Comparison of ENCODE assay signal across 19 cellular contexts in the genomic region with DNA sequence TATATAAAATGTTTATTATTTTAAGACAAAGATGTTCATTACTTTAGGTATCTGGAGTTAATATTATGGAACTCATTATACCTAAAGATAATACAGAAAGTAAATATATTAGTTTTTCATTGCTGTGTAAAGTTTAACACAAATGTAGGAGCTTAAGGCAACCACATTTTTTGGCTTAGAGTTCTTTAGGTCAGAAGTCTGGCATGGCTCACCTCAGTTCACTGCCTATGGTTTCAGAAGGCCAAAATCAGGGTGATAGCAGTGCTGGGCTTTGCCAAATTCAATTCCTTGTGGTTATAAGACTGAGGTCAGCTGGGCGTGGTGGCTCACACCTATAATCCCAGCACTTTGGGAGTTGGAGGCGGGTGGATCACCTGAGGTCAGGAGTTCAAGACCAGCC. TPM values are rescaled to one million over a fixed set of nuclear protein-coding genes. Genes with fewer than 3 reads are reported as not detected.
DNase-seq lines count a peak whose midpoint lies in the region; ATAC-seq, FAIRE-seq and TF ChIP-seq lines count a peak whose summit lies in the region.
"Had no signal": no experiment of that assay in that cellular context is flagged by ENCODE, and none has a peak within 500 bp of the region (broad histone marks: within the 10 kb centered on the region; RNA-seq: fewer than 3 reads in every experiment).

No MANE protein-coding gene starts in this region.

- ATAC-seq in GM18511 (IDR thresholded peaks at IDR 0.05; ENCODE audit: unreplicated experiment) (peak; percentile 28), RWPE2 (ENCODE audit: low read depth) (0 out of 3 replicates have a peak, but pooled peaks have one; percentile 23)
- ATAC-seq: CD8-positive, alpha-beta T cell; GM23338 had no signal

- H3K4me3 ChIP-seq in LNCaP clone FGC (ENCODE audit: low read depth, low read length) (no peak overlapping the region), RWPE2 (ENCODE audit: severe bottlenecking) (no peak overlapping the region)
- H3K4me3 ChIP-seq: BLaER1 treated with 17β-estradiol and CSF1 and Interleukin-3, amounts not matched to agents 10 nM and 100 nM; GM23338; K562 had no signal

- H3K27me3 ChIP-seq in RWPE2 (ENCODE audit: insufficient read depth, poor library complexity, severe bottlenecking): no peaks in the 10 kb centered on the region
- H3K27me3 ChIP-seq: BLaER1 treated with 17β-estradiol and CSF1 and Interleukin-3, amounts not matched to agents 10 nM and 100 nM had no signal

- H3K4me1 ChIP-seq in RWPE2 (ENCODE audit: insufficient read depth, poor library complexity, severe bottlenecking): no peaks in the 10 kb centered on the region
- H3K4me1 ChIP-seq: BLaER1 treated with 17β-estradiol and CSF1 and Interleukin-3, amounts not matched to agents 10 nM and 100 nM had no signal

- H3K27ac ChIP-seq in RWPE2 (ENCODE audit: poor library complexity, severe bottlenecking): no peak overlapping the region
- H3K27ac ChIP-seq: BLaER1 treated with 17β-estradiol and CSF1 and Interleukin-3, amounts not matched to agents 10 nM and 100 nM had no signal

- no peak for TF ChIP-seq CTCF in LNCaP clone FGC (IDR thresholded peaks at IDR 0.05; ENCODE audit: control insufficient read depth, extremely low read depth, insufficient read depth)
- no peak for TF ChIP-seq CTCF in RWPE2 (IDR thresholded peaks at IDR 0.05; ENCODE audit: poor library complexity, severe bottlenecking)

- no peaks in the 10 kb centered on the region for H3K9me3 ChIP-seq in RWPE2 (ENCODE audit: severe bottlenecking)
- H3K9me3 ChIP-seq: BLaER1 treated with 17β-estradiol and CSF1 and Interleukin-3, amounts not matched to agents 10 nM and 100 nM had no signal

- TF ChIP-seq POLR2A in erythroblast (IDR thresholded peaks at IDR 0.05; ENCODE audit: low read length): no peak

- DNase-seq in LNCaP clone FGC (ENCODE audit: low read depth) (peak; percentile 67), RWPE2 (ENCODE audit: low spot score) (no peak), frontal cortex (ENCODE audit: low spot score in 2 of 2) (no peak), RPMI8226 (no peak), erythroblast (lab: John Stamatoyannopoulos, UW) (no peak)
- no peak for DNase-seq in activated naive CD4-positive, alpha-beta T cell (lab: John Stamatoyannopoulos, UW)
- DNase-seq: Calu3; CD8-positive, alpha-beta T cell; DMS79 treated with DMSO at 0.1 percent for 48 hours; HCEC 1CT; HFFc6; IMR-90 had no signal

- FAIRE-seq in frontal cortex (lab: Jason Lieb, UNC): peak; percentile 85
- FAIRE-seq: GM12891, H54, HTR-8/SVneo, K562 had no signal

- H3K36me3 ChIP-seq in RWPE2 (ENCODE audit: low read depth): peaks cover 58% of the 10 kb centered on the region

RNA-seq across cellular contexts. Expression of a gene that starts 35.5 kb away (rescaled TPM):
- total RNA-seq in frontal cortex: 47.7 TPM
